1 cellular context compared by ENCODE assay signal in the genomic region with DNA sequence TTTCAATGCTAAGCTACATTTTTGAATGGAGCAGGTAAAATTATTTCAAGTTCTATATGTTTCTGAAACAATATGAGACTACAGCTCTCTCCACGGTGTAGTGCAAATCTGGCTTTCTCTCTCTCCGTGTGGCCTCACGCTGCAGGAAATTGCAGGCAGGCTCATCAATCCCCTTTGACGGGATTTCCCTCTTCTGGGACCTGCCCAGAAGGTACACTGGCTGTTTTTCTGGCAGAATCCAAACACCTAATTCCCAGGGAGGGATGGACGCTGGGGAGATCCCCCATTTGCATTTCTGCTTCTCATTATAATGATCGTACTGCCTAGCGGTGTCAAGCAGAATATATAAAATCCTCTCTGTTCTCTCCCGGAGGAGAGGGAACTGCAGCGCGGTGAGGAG.
TF ChIP-seq lines count a peak whose summit lies in the region.

No MANE protein-coding gene starts in this region.

TF ChIP-seq in GM23338, 12 proteins besides CTCF, POLR2A, EP300 and RAD21 (continued from another document):
- TF ChIP-seq, protein P1, sequence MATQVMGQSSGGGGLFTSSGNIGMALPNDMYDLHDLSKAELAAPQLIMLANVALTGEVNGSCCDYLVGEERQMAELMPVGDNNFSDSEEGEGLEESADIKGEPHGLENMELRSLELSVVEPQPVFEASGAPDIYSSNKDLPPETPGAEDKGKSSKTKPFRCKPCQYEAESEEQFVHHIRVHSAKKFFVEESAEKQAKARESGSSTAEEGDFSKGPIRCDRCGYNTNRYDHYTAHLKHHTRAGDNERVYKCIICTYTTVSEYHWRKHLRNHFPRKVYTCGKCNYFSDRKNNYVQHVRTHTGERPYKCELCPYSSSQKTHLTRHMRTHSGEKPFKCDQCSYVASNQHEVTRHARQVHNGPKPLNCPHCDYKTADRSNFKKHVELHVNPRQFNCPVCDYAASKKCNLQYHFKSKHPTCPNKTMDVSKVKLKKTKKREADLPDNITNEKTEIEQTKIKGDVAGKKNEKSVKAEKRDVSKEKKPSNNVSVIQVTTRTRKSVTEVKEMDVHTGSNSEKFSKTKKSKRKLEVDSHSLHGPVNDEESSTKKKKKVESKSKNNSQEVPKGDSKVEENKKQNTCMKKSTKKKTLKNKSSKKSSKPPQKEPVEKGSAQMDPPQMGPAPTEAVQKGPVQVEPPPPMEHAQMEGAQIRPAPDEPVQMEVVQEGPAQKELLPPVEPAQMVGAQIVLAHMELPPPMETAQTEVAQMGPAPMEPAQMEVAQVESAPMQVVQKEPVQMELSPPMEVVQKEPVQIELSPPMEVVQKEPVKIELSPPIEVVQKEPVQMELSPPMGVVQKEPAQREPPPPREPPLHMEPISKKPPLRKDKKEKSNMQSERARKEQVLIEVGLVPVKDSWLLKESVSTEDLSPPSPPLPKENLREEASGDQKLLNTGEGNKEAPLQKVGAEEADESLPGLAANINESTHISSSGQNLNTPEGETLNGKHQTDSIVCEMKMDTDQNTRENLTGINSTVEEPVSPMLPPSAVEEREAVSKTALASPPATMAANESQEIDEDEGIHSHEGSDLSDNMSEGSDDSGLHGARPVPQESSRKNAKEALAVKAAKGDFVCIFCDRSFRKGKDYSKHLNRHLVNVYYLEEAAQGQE (IDR thresholded peaks at IDR 0.05; ENCODE audit: unreplicated experiment): no peak
- TF ChIP-seq EZH2phosphoT487 (IDR thresholded peaks at IDR 0.05; ENCODE audit: unreplicated experiment) (no peak), JUNB (IDR thresholded peaks at IDR 0.05; ENCODE audit: unreplicated experiment) (no peak), ZNF331 (CRISPR knock-in tag; IDR thresholded peaks at IDR 0.05; ENCODE audit: low read depth) (no peak), NANOG (IDR thresholded peaks at IDR 0.05; ENCODE audit: borderline replicate concordance) (no peak), STAT1 (IDR thresholded peaks at IDR 0.05; ENCODE audit: unreplicated experiment) (no peak), POLR2AphosphoS5 (IDR thresholded peaks at IDR 0.05; ENCODE audit: low read depth) (no peak), ZNF114 (CRISPR knock-in tag; IDR thresholded peaks at IDR 0.05) (no peak), EZH2 (IDR thresholded peaks at IDR 0.05; ENCODE audit: low read depth, unreplicated experiment) (no peak)
- TF ChIP-seq, protein P2, sequence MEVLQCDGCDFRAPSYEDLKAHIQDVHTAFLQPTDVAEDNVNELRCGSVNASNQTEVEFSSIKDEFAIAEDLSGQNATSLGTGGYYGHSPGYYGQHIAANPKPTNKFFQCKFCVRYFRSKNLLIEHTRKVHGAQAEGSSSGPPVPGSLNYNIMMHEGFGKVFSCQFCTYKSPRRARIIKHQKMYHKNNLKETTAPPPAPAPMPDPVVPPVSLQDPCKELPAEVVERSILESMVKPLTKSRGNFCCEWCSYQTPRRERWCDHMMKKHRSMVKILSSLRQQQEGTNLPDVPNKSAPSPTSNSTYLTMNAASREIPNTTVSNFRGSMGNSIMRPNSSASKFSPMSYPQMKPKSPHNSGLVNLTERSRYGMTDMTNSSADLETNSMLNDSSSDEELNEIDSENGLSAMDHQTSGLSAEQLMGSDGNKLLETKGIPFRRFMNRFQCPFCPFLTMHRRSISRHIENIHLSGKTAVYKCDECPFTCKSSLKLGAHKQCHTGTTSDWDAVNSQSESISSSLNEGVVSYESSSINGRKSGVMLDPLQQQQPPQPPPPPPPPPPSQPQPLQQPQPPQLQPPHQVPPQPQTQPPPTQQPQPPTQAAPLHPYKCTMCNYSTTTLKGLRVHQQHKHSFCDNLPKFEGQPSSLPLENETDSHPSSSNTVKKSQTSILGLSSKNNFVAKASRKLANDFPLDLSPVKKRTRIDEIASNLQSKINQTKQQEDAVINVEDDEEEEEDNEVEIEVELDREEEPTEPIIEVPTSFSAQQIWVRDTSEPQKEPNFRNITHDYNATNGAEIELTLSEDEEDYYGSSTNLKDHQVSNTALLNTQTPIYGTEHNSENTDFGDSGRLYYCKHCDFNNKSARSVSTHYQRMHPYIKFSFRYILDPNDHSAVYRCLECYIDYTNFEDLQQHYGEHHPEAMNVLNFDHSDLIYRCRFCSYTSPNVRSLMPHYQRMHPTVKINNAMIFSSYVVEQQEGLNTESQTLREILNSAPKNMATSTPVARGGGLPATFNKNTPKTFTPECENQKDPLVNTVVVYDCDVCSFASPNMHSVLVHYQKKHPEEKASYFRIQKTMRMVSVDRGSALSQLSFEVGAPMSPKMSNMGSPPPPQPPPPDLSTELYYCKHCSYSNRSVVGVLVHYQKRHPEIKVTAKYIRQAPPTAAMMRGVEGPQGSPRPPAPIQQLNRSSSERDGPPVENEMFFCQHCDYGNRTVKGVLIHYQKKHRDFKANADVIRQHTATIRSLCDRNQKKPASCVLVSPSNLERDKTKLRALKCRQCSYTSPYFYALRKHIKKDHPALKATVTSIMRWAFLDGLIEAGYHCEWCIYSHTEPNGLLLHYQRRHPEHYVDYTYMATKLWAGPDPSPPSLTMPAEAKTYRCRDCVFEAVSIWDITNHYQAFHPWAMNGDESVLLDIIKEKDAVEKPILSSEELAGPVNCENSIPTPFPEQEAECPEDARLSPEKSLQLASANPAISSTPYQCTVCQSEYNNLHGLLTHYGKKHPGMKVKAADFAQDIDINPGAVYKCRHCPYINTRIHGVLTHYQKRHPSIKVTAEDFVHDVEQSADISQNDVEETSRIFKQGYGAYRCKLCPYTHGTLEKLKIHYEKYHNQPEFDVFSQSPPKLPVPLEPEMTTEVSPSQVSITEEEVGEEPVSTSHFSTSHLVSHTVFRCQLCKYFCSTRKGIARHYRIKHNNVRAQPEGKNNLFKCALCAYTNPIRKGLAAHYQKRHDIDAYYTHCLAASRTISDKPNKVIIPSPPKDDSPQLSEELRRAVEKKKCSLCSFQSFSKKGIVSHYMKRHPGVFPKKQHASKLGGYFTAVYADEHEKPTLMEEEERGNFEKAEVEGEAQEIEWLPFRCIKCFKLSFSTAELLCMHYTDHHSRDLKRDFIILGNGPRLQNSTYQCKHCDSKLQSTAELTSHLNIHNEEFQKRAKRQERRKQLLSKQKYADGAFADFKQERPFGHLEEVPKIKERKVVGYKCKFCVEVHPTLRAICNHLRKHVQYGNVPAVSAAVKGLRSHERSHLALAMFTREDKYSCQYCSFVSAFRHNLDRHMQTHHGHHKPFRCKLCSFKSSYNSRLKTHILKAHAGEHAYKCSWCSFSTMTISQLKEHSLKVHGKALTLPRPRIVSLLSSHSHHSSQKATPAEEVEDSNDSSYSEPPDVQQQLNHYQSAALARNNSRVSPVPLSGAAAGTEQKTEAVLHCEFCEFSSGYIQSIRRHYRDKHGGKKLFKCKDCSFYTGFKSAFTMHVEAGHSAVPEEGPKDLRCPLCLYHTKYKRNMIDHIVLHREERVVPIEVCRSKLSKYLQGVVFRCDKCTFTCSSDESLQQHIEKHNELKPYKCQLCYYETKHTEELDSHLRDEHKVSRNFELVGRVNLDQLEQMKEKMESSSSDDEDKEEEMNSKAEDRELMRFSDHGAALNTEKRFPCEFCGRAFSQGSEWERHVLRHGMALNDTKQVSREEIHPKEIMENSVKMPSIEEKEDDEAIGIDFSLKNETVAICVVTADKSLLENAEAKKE (CRISPR knock-in tag; IDR thresholded peaks at IDR 0.05): no peak
- TF ChIP-seq, protein P3, sequence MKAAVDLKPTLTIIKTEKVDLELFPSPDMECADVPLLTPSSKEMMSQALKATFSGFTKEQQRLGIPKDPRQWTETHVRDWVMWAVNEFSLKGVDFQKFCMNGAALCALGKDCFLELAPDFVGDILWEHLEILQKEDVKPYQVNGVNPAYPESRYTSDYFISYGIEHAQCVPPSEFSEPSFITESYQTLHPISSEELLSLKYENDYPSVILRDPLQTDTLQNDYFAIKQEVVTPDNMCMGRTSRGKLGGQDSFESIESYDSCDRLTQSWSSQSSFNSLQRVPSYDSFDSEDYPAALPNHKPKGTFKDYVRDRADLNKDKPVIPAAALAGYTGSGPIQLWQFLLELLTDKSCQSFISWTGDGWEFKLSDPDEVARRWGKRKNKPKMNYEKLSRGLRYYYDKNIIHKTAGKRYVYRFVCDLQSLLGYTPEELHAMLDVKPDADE (IDR thresholded peaks at IDR 0.05): no peak
TF ChIP-seq in GM23338: peak in this region for 0.
